ENCODE assay signal across 9 cellular contexts in the genomic region with DNA sequence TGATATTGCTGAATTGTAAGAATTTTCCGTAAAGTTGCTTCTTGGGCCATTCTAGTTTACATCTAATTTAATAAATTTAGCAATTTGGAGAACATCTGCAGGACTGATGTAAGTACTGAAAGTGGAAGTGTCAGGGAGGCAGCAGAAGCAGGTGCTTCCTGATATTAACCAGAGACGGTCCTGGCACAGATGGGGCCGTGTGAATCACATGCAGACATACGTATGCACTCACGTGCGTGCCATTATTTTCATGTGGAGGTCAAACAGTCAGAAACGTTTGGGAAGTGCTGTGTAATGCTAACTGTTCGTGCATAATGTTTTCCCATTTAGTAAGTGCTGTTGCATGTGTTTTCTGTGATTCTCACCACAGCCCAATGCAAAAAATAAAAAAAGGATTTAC.
DNase-seq lines count a peak whose midpoint lies in the region; ATAC-seq, FAIRE-seq and TF ChIP-seq lines count a peak whose summit lies in the region.
"Had no signal": no experiment of that assay in that cellular context is flagged by ENCODE, and none has a peak within 500 bp of the region (broad histone marks: within the 10 kb centered on the region; RNA-seq: fewer than 3 reads in every experiment).

No MANE protein-coding gene starts in this region.

- H3K4me3 ChIP-seq in muscle layer of duodenum (ENCODE audit: low read depth in 1 of 2, low read length in 2 of 2), result no peak overlapping the region
- H3K4me3 ChIP-seq in suprapubic skin, result no peak overlapping the region

- peaks cover 12 to 16% of the 10 kb centered on the region in 2 donors for H3K4me1 ChIP-seq in muscle layer of duodenum (ENCODE audit: control insufficient read depth in 1 of 2, insufficient read depth in 2 of 2, low read length in 2 of 2)
- peaks cover 11% of the 10 kb centered on the region for H3K4me1 ChIP-seq in suprapubic skin

- H3K27me3 ChIP-seq in muscle layer of duodenum (ENCODE audit: low read depth, low read length) (no peaks in the 10 kb centered on the region), suprapubic skin (no peaks in the 10 kb centered on the region)

- H3K36me3 Mint-ChIP-seq in activated naive CD8-positive, alpha-beta T cell treated with anti-CD3 and anti-CD28 coated beads, Interleukin-2, amount 50 U/mL, for 24 hours (ENCODE audit: low read depth), result peaks cover 7% of the 10 kb centered on the region

- H3K9me3 ChIP-seq in muscle layer of duodenum (ENCODE audit: control insufficient read depth in 1 of 2, low read length in 2 of 2), result no peaks in the 10 kb centered on the region
- H3K9me3 ChIP-seq in suprapubic skin, result no peaks in the 10 kb centered on the region

- H3K4me1 Mint-ChIP-seq in activated naive CD8-positive, alpha-beta T cell treated with anti-CD3 and anti-CD28 coated beads, Interleukin-2, amount 50 U/mL, for 24 hours, result peaks cover 84% of the 10 kb centered on the region

- peak overlapping the region; percentile 61 for H3K27ac ChIP-seq in muscle layer of duodenum (ENCODE audit: low read length)
- H3K27ac ChIP-seq in suprapubic skin, result peak overlapping the region; percentile 38
- H3K27ac ChIP-seq: 22Rv1 had no signal

- TF ChIP-seq EP300 in suprapubic skin (IDR thresholded peaks at IDR 0.05), result peak; percentile 73

- DNase-seq in DMS 273 (lab: John Stamatoyannopoulos, UW; ENCODE audit: unreplicated experiment) (peak; percentile 19), DMS 273 treated with DMSO at 0.1 percent for 48 hours (lab: John Stamatoyannopoulos, UW) (no peak), T follicular helper cell (ENCODE audit: low read depth) (peak; percentile 77), suprapubic skin (ENCODE audit: low spot score in 2 of 2) (peak in 1 of 2 donors; percentile 86), HTR-8/SVneo (ENCODE audit: insufficient read length, low spot score) (no peak)
- DNase-seq in activated naive CD8-positive, alpha-beta T cell treated with anti-CD3 and anti-CD28 coated beads, Interleukin-2, amount 50 U/mL, for 24 hours, result peak; percentile 67

- no peaks in the 10 kb centered on the region for H3K9me3 Mint-ChIP-seq in activated naive CD8-positive, alpha-beta T cell treated with anti-CD3 and anti-CD28 coated beads, Interleukin-2, amount 50 U/mL, for 24 hours

- ATAC-seq in HG03139 (IDR thresholded peaks at IDR 0.05; ENCODE audit: unreplicated experiment), result peak; percentile 85
- ATAC-seq in activated naive CD8-positive, alpha-beta T cell treated with anti-CD3 and anti-CD28 coated beads, Interleukin-2, amount 50 U/mL, for 24 hours, result peak; percentile 62

- H3K27ac Mint-ChIP-seq in activated naive CD8-positive, alpha-beta T cell treated with anti-CD3 and anti-CD28 coated beads, Interleukin-2, amount 50 U/mL, for 24 hours, result peak overlapping the region; percentile 69

- TF ChIP-seq POLR2A in suprapubic skin (IDR thresholded peaks at IDR 0.05), result no peak

- no peak for TF ChIP-seq CTCF in suprapubic skin (IDR thresholded peaks at IDR 0.05)

- H3K4me3 Mint-ChIP-seq in activated naive CD8-positive, alpha-beta T cell treated with anti-CD3 and anti-CD28 coated beads, Interleukin-2, amount 50 U/mL, for 24 hours, result peak overlapping the region; percentile 39

- H3K27me3 Mint-ChIP-seq in activated naive CD8-positive, alpha-beta T cell treated with anti-CD3 and anti-CD28 coated beads, Interleukin-2, amount 50 U/mL, for 24 hours, result no peaks in the 10 kb centered on the region

- 50% methylated on average over 8 of the region's 8 CpGs for WGBS in suprapubic skin

- no peak for FAIRE-seq in HTR-8/SVneo (lab: Jason Lieb, UNC)

- H3K36me3 ChIP-seq in muscle layer of duodenum (ENCODE audit: control insufficient read depth in 1 of 2, insufficient read depth in 2 of 2, low read length in 2 of 2) (peaks cover 0 to 2% of the 10 kb centered on the region in 2 donors), suprapubic skin (peaks cover 12% of the 10 kb centered on the region)

Comparison
In these comparisons a context has a peak if more than half of its experiments do, and no peak if none do; other contexts are left out.
1. DNase-seq: peak in DMS 273 (single experiment), T follicular helper cell (single experiment) and activated naive CD8-positive, alpha-beta T cell treated with anti-CD3 and anti-CD28 coated beads, Interleukin-2, amount 50 U/mL, for 24 hours (single experiment); none in DMS 273 treated with DMSO at 0.1 percent for 48 hours (single experiment) and HTR-8/SVneo (single experiment).